ENCODE assay signal across 11 cellular contexts in the genomic region with DNA sequence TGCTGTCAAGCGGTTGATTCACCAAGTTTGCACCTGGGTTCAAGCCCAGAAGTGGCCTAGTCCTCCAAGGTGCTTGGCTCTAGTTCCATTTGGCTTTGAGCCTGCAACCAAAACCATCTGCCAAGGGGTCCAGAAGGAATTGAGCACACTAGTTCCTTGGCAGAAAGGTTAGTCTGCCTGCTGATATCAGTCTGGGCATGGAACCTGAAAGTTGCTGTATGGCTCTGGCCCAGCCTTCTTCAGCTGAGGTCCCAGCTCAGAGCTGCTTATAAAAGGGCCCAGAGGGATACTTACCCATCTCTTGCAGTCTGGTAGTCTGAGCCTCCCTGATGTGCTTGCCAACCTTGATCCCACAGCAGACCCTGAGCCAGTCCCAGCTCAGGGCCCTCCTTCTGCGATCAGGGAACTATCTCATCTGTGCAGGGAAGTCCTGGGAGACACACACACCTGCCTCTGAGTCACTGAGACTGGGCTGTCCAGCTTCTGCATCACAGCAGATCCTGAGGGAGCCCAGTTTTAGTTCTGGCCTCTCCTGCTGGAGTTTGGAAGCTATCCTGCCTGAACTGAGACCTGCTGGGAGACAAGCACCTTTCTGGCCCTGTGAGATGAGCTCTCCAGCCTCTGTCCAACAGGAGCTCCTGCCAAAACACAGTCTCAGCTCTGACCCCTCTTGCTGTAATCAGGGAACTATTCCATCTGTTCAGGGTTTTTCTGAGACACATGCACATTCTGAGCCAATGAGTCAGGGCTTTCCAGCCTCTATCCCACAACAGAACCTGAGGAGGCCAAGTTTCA.
DNase-seq lines count a peak whose midpoint lies in the region; ATAC-seq and TF ChIP-seq lines count a peak whose summit lies in the region.
"Had no signal": no experiment of that assay in that cellular context is flagged by ENCODE, and none has a peak within 500 bp of the region (broad histone marks: within the 10 kb centered on the region; RNA-seq: fewer than 3 reads in every experiment).

No MANE protein-coding gene starts in this region.

- H3K4me3 ChIP-seq in adrenal gland (no peak overlapping the region), upper lobe of right lung (no peak overlapping the region)

- H3K9me3 ChIP-seq in adrenal gland (replicated peaks in 1 of 3) (no peaks in the 10 kb centered on the region), upper lobe of right lung (no peaks in the 10 kb centered on the region)

- peaks cover 0 to 3% of the 10 kb centered on the region in 2 donors for H3K4me1 ChIP-seq in adrenal gland (replicated peaks in 1 of 2)
- H3K4me1 ChIP-seq in upper lobe of right lung, result no peaks in the 10 kb centered on the region

- ATAC-seq in upper lobe of right lung, result peak; percentile 43
- no peak for ATAC-seq in HG02798 (IDR thresholded peaks at IDR 0.05; ENCODE audit: poor library complexity, unreplicated experiment)
- ATAC-seq: activated CD8-positive, alpha-beta T cell treated with anti-CD3 and anti-CD28 coated beads, Interleukin-2, amount 10 ng/mL, durations not matched to agents 7 days and 5 days had no signal

- no peak for TF ChIP-seq CTCF in adrenal gland (IDR thresholded peaks at IDR 0.05)
- no peak for TF ChIP-seq CTCF in upper lobe of right lung (IDR thresholded peaks at IDR 0.05)

- TF ChIP-seq POLR2A in adrenal gland (IDR thresholded peaks at IDR 0.05), result no peak

- H3K27me3 ChIP-seq in adrenal gland (no peaks in the 10 kb centered on the region), upper lobe of right lung (no peaks in the 10 kb centered on the region)

- H3K27ac ChIP-seq in adrenal gland (no peak overlapping the region), upper lobe of right lung (no peak overlapping the region)

- 72 to 100% (median 83%) methylated on average over 1 to 2 of the region's 2 CpGs for WGBS in adrenal gland, 4 donors

- intact Hi-C loops in adrenal gland (cut with DNase I), result no loop called here
- intact Hi-C loops in upper lobe of right lung (cut with DNase I), result no loop called here

- H3K36me3 ChIP-seq in adrenal gland (replicated peaks in 1 of 2) (no peaks in the 10 kb centered on the region), upper lobe of right lung (no peaks in the 10 kb centered on the region)

- peak; percentile 66 for DNase-seq in NCI-H2171 treated with DMSO at 0.1 percent for 48 hours (lab: John Stamatoyannopoulos, UW)
- DNase-seq in NCI-H2171 (lab: John Stamatoyannopoulos, UW), result no peak
- DNase-seq in adrenal gland, result peak in 5 of 7 donors; percentile 20 to 40 (median 26)
- DNase-seq in iris pigment epithelial cell (ENCODE audit: low read depth), result peak; percentile 86
- DNase-seq in upper lobe of right lung, result no peak
- DNase-seq in NCI-H1436 treated with DMSO at 0.1 percent for 48 hours (lab: John Stamatoyannopoulos, UW), result no peak
- DNase-seq in activated CD4-positive, alpha-beta T cell treated with anti-CD3 and anti-CD28 coated beads, Interleukin-2, amount 50 U/mL, for 1 hour, result no peak
- DNase-seq: activated CD8-positive, alpha-beta T cell treated with anti-CD3 and anti-CD28 coated beads, Interleukin-2, amount 10 ng/mL, durations not matched to agents 7 days and 5 days; naive B cell; NCI-H526 treated with DMSO at 0.1 percent for 48 hours had no signal

Comparison
In these comparisons a context has a peak if more than half of its experiments do, and no peak if none do; other contexts are left out.
1. DNase-seq: peak in NCI-H2171 treated with DMSO at 0.1 percent for 48 hours (single experiment), adrenal gland (5 of 7) and iris pigment epithelial cell (single experiment); none in NCI-H2171 (single experiment), upper lobe of right lung (single experiment), NCI-H1436 treated with DMSO at 0.1 percent for 48 hours (single experiment) and activated CD4-positive, alpha-beta T cell treated with anti-CD3 and anti-CD28 coated beads, Interleukin-2, amount 50 U/mL, for 1 hour (single experiment).